25 cellular contexts compared by ENCODE assay signal in the genomic region with DNA sequence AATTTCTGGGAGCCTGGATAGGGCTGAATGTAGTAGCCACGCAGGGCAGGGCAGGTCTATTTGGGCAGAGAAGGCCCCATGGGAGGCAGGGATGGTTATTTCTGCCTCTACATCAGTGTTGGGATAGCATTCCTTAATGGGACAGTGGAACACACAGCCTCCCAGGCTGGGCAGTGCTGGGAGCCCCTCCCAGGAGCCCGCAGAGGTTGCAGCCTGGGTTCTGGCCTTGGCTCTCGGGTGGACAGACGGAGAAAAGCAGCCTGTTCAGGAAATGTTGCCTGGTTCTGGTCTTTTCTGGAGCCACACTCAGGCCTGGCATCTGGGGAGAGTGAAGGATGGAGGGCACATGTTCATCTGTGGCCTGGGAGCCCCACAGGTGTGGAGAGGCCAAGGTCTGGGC. TPM values are rescaled to one million over a fixed set of nuclear protein-coding genes. Genes with fewer than 3 reads are reported as not detected.
A peak's percentile ranks its signal among the peaks of the same experiment; 100 is the strongest.
DNase-seq lines count a peak whose midpoint lies in the region; ATAC-seq, FAIRE-seq and TF ChIP-seq lines count a peak whose summit lies in the region.
"Had no signal": no experiment of that assay in that cellular context is flagged by ENCODE, and none has a peak within 500 bp of the region (broad histone marks: within the 10 kb centered on the region; RNA-seq: fewer than 3 reads in every experiment).

No MANE protein-coding gene starts in this region.

- no peaks in the 10 kb centered on the region for H3K9me3 Mint-ChIP-seq in endodermal cell

- no peak overlapping the region for H2AFZ ChIP-seq in keratinocyte (ENCODE audit: control insufficient read depth, low read length)

- peaks cover 9% of the 10 kb centered on the region for H3K36me3 ChIP-seq in A673 (ENCODE audit: insufficient read depth, low read length, poor library complexity, severe bottlenecking)
- no peaks in the 10 kb centered on the region for H3K36me3 ChIP-seq in HUES48 (ENCODE audit: control insufficient read depth, insufficient read depth, low read length)
- no peaks in the 10 kb centered on the region for H3K36me3 ChIP-seq in endodermal cell (ENCODE audit: control insufficient read depth, insufficient read depth, low read length)
- peaks cover 0 to 8% of the 10 kb centered on the region in 2 experiments for H3K36me3 ChIP-seq in keratinocyte (ENCODE audit: control insufficient read depth in 2 of 2, extremely low read depth in 1 of 2, insufficient read depth in 2 of 2, low read length in 2 of 2)
- no peaks in the 10 kb centered on the region for H3K36me3 ChIP-seq in body of pancreas (replicated peaks in 1 of 2; ENCODE audit: insufficient read depth in 1 of 2, low read depth in 2 of 2)
- H3K36me3 ChIP-seq: MG63 had no signal

- POLR2A ChIA-PET in A673 (lab: Charles Lee; ENCODE audit: low non-redundant PET) = no interaction called here
- POLR2A ChIA-PET in GM10248 (lab: Yijun Ruan, JAX) = no interaction called here

- H3K27ac Mint-ChIP-seq in endodermal cell = no peak overlapping the region
- H3K27ac Mint-ChIP-seq: CD8-positive, alpha-beta memory T cell had no signal

- no peak overlapping the region for H3K27ac ChIP-seq in A673 (ENCODE audit: low read depth, low read length, poor library complexity, severe bottlenecking)
- no peak overlapping the region for H3K27ac ChIP-seq in HUES48 (ENCODE audit: low read depth, low read length)
- no peak overlapping the region for H3K27ac ChIP-seq in endodermal cell (ENCODE audit: low read depth, low read length)
- H3K27ac ChIP-seq in keratinocyte (ENCODE audit: control insufficient read depth, insufficient read depth, low read length) = no peak overlapping the region
- no peak overlapping the region for H3K27ac ChIP-seq in body of pancreas
- H3K27ac ChIP-seq: C4-2B had no signal

- no peak for TF ChIP-seq POLR2A in body of pancreas (IDR thresholded peaks at IDR 0.05)

- H3K9me1 ChIP-seq in keratinocyte (ENCODE audit: control insufficient read depth, extremely low read depth, insufficient read depth, low read length) = no peaks in the 10 kb centered on the region

- TF ChIP-seq CTCF in A673 (conservative IDR thresholded peaks at IDR 0.05; ENCODE audit: low read depth, low read length) = no peak
- no peak for TF ChIP-seq CTCF in endodermal cell (conservative IDR thresholded peaks at IDR 0.05)
- no peak for TF ChIP-seq CTCF in keratinocyte (optimal IDR thresholded peaks at IDR 0.05 in 1 of 3, IDR thresholded peaks at IDR 0.05 in 1 of 3, conservative IDR thresholded peaks at IDR 0.05 in 1 of 3; ENCODE audit: extremely low read depth in 1 of 3, insufficient read depth in 2 of 3, low read length in 3 of 3)
- TF ChIP-seq CTCF in body of pancreas (IDR thresholded peaks at IDR 0.05) = no peak
- TF ChIP-seq CTCF in GM10248 (IDR thresholded peaks at IDR 0.05; ENCODE audit: control extremely low read depth, extremely low read depth, low read depth, missing control alignments) = no peak

- H3K9ac ChIP-seq in HUES48 (ENCODE audit: low read depth, low read length) = no peak overlapping the region
- no peak overlapping the region for H3K9ac ChIP-seq in endodermal cell (ENCODE audit: extremely low read depth, low read length, poor library complexity, severe bottlenecking)
- no peak overlapping the region for H3K9ac ChIP-seq in keratinocyte (ENCODE audit: control insufficient read depth, extremely low read depth, insufficient read depth, low read length)

- 64 to 83% methylated on average over 3 to 4 of the region's 4 CpGs for whole genome bisulfite sequencing in endodermal cell (ENCODE audit: insufficient coverage in 1 of 2, insufficient read length in 1 of 2), 2 experiments
- WGBS in body of pancreas, 2 donors = 69 to 78% methylated on average over 4 of the region's 4 CpGs

- peaks cover 85% of the 10 kb centered on the region for H3K27me3 Mint-ChIP-seq in endodermal cell (ENCODE audit: insufficient read depth)

- intact Hi-C loops in A673 (cut with micrococcal nuclease; ENCODE audit: unreplicated experiment) (loop anchor here (2.0 kb wide), 1 partner anchor 125 kb away; no protein-coding TSS in a partner anchor), body of pancreas (cut with DNase I) (loop anchor here (5.0 kb wide), 1 partner anchor 230 kb away; no protein-coding TSS in a partner anchor)

- peak overlapping the region; percentile 69 for H3K4me3 Mint-ChIP-seq in endodermal cell

- peak overlapping the region; percentile 80 for H3K4me2 ChIP-seq in keratinocyte (ENCODE audit: control insufficient read depth, extremely low read depth, insufficient read depth, low read depth, low read length)

- peaks cover 17% of the 10 kb centered on the region for H3K27me3 ChIP-seq in A673 (replicated peaks; ENCODE audit: insufficient read depth, low read depth, low read length, poor library complexity)
- H3K27me3 ChIP-seq in HUES48 (ENCODE audit: control insufficient read depth, insufficient read depth, low read length) = peaks cover 79% of the 10 kb centered on the region
- peaks cover 90% of the 10 kb centered on the region for H3K27me3 ChIP-seq in endodermal cell (ENCODE audit: control insufficient read depth, insufficient read depth, low read length, poor library complexity, severe bottlenecking)
- peaks cover 4% of the 10 kb centered on the region for H3K27me3 ChIP-seq in keratinocyte (ENCODE audit: control insufficient read depth, extremely low read depth, insufficient read depth, low read length)
- H3K27me3 ChIP-seq in body of pancreas = no peaks in the 10 kb centered on the region

- H3K4me1 ChIP-seq in A673 (ENCODE audit: insufficient read depth, low read length, poor library complexity, severe bottlenecking) = peaks cover 8% of the 10 kb centered on the region
- 0 out of 2 replicates have a peak, but pooled peaks cover 3% of the 10 kb centered on the region for H3K4me1 ChIP-seq in HUES48 (ENCODE audit: control insufficient read depth, insufficient read depth, low read length)
- no peaks in the 10 kb centered on the region for H3K4me1 ChIP-seq in endodermal cell (ENCODE audit: control insufficient read depth, insufficient read depth, low read length)
- H3K4me1 ChIP-seq in keratinocyte (ENCODE audit: control insufficient read depth, extremely low read depth, insufficient read depth, low read length) = peaks cover 11% of the 10 kb centered on the region
- H3K4me1 ChIP-seq in body of pancreas = peaks cover 10% of the 10 kb centered on the region

- no peaks in the 10 kb centered on the region for H3K9me3 ChIP-seq in A673 (ENCODE audit: low read depth, low read length, poor library complexity, severe bottlenecking)
- no peaks in the 10 kb centered on the region for H3K9me3 ChIP-seq in HUES48 (ENCODE audit: control insufficient read depth, insufficient read depth, low read length)
- H3K9me3 ChIP-seq in endodermal cell (ENCODE audit: control insufficient read depth, low read length) = no peaks in the 10 kb centered on the region
- H3K9me3 ChIP-seq in keratinocyte (ENCODE audit: control insufficient read depth, low read depth, low read length) = no peaks in the 10 kb centered on the region
- H3K9me3 ChIP-seq in body of pancreas = no peaks in the 10 kb centered on the region
- H3K9me3 ChIP-seq: MG63 had no signal

- ATAC-seq in body of pancreas (no peak), GM19455 (IDR thresholded peaks at IDR 0.05; ENCODE audit: unreplicated experiment) (no peak), GM19397 (IDR thresholded peaks at IDR 0.05; ENCODE audit: unreplicated experiment) (no peak)
- ATAC-seq: HCT116, HepG2, K562, Right ventricle myocardium inferior had no signal

- TSS peak; percentile 45 for BruUV-seq in A673 (replicated peaks; lab: Mats Ljungman, UMichigan)

- peaks cover 2% of the 10 kb centered on the region for H3K4me1 Mint-ChIP-seq in endodermal cell
- H3K4me1 Mint-ChIP-seq: CD8-positive, alpha-beta memory T cell had no signal

- dilution Hi-C loops in keratinocyte (cut with MboI; ENCODE audit: extremely low pct_ligation_motif_present, low sequenced_read_pairs) = loop anchor here (25.0 kb wide), 1 partner anchor 475 kb away; no protein-coding TSS in a partner anchor

- peak overlapping the region; percentile 66 for H3K4me3 ChIP-seq in A673 (ENCODE audit: low read depth, low read length, poor library complexity, severe bottlenecking)
- peak overlapping the region; percentile 91; the same call in 1 of the 2 replicates for H3K4me3 ChIP-seq in HUES48 (ENCODE audit: low read depth, low read length)
- no peak overlapping the region for H3K4me3 ChIP-seq in endodermal cell (ENCODE audit: low read length)
- H3K4me3 ChIP-seq in keratinocyte (ENCODE audit: control insufficient read depth in 2 of 3, extremely low read depth in 1 of 3, insufficient read depth in 2 of 3, low read depth in 1 of 3, low read length in 3 of 3) = peak overlapping the region; percentile 74 to 89 (median 79)
- H3K4me3 ChIP-seq in body of pancreas = no peak overlapping the region
- H3K4me3 ChIP-seq: K562, MG63 had no signal

- peaks cover 22% of the 10 kb centered on the region for H3K79me2 ChIP-seq in keratinocyte (ENCODE audit: control insufficient read depth, insufficient read depth, low read length)

- CTCF ChIA-PET in A673 (lab: Charles Lee) = no interaction called here
- CTCF ChIA-PET in GM10248 (lab: Yijun Ruan, JAX) = no interaction called here

- no peak for FAIRE-seq in keratinocyte (lab: Jason Lieb, UNC)
- FAIRE-seq: HepG2, K562 had no signal

- DNase-seq in A673 (ENCODE audit: low spot score) (no peak), endodermal cell (no peak), keratinocyte (ENCODE audit: low read depth, low spot score) (no peak), body of pancreas (no peak), GM10248 (ENCODE audit: extremely low spot score) (no peak)
- DNase-seq: CD8-positive, alpha-beta memory T cell; DMS53; GDM1; MG63; NCI-H187; NCI-H2107; NCI-H446 treated with DMSO at 0.1 percent for 48 hours; NCI-H526 treated with DMSO at 0.1 percent for 48 hours; OCI-M1 had no signal

- H4K20me1 ChIP-seq in keratinocyte (ENCODE audit: control insufficient read depth, extremely low read depth, insufficient read depth, low read length) = no peaks in the 10 kb centered on the region

- no peaks in the 10 kb centered on the region for H3K36me3 Mint-ChIP-seq in endodermal cell (ENCODE audit: low read depth)
- H3K36me3 Mint-ChIP-seq: CD8-positive, alpha-beta memory T cell had no signal

RNA-seq across cellular contexts. Expression of a gene that starts 0.5 kb away (rescaled TPM):
- 18.0 and 25.2 TPM in 2 replicates for total RNA-seq in A673 (2021)
- total RNA-seq in endodermal cell = under 1 TPM; 0.33 to 0.88 TPM
- 0.25 TPM for polyA plus RNA-seq in endodermal cell (2013, experiment 1 of 2)
- 0.17 TPM for polyA plus RNA-seq in endodermal cell (2013, experiment 2 of 2)
- polyA plus RNA-seq in keratinocyte = 2.8 to 11.4 TPM (median 5.6 TPM) in 3 replicates
- polyA plus RNA-seq in keratinocyte (2011; ENCODE audit: low read depth) = 1.8 TPM
- polyA plus RNA-seq in keratinocyte (2011; cell fraction: cytosol; rRNA removed) = 6.2 and 7.2 TPM in 2 replicates
- polyA plus RNA-seq in keratinocyte (2011; cell fraction: nucleus; rRNA removed) = 22.0 and 23.8 TPM in 2 replicates
- 3.9 and 15.9 TPM in 2 replicates for polyA plus RNA-seq in keratinocyte (2012; ENCODE audit: low replicate concordance)
- 9.7 to 66.6 TPM (median 22.5 TPM) in 3 replicates for polyA minus RNA-seq in keratinocyte
- polyA minus RNA-seq in keratinocyte (2011; cell fraction: cytosol; rRNA and poly(A)+ RNA removed) = 13.2 TPM
- 22.1 and 29.6 TPM in 2 replicates for polyA minus RNA-seq in keratinocyte (2011; cell fraction: nucleus; rRNA and poly(A)+ RNA removed)
- total RNA-seq in body of pancreas = 10 to 100 TPM in 1 of 2 donors, under 1 TPM in 1; 0.78 to 12.9 TPM
- total RNA-seq: A172; CD8-positive, alpha-beta memory T cell; HepG2; K562; LHCN-M2; SK-MEL-5 had no signal
- polyA plus RNA-seq: CD8-positive, alpha-beta memory T cell; HepG2; K562 had no signal

Comparison
In these comparisons a context has a peak if more than half of its experiments do, and no peak if none do; other contexts are left out.
1. H3K4me3 ChIP-seq: peak in A673 (single experiment), HUES48 (single experiment) and keratinocyte (3 of 3); none in endodermal cell (single experiment) and body of pancreas (0 of 2).